8 cellular contexts compared by ENCODE assay signal in the genomic region with DNA sequence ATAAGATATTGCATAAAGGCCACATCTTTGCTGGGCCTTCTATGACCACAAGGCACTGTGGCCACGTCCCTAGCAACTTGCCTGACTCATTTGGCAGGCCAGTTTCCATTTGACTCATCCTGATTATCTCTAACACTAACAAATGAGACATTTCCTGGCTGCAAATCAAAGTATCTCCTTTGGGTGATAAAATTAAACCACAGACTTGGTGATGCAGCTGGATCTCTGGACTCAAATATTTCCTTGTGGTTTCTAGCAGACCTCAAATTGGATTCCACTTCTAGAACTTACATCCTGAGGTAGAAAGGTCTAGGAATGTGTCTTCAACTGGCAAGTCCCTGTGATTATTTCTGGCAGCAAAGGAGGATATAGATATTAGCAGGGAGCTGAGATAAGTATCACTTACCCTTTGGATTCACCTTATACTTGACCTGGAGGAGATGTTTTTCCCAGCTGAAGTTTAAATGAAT.
DNase-seq lines count a peak whose midpoint lies in the region; ATAC-seq and TF ChIP-seq lines count a peak whose summit lies in the region.
"Had no signal": no experiment of that assay in that cellular context is flagged by ENCODE, and none has a peak within 500 bp of the region (broad histone marks: within the 10 kb centered on the region; RNA-seq: fewer than 3 reads in every experiment).

No MANE protein-coding gene starts in this region.

- H3K4me1 ChIP-seq in neuronal stem cell (ENCODE audit: control insufficient read depth in 2 of 2, insufficient read depth in 1 of 2, low read depth in 1 of 2, low read length in 2 of 2), result no peaks in the 10 kb centered on the region

- TF ChIP-seq CTCF in brain microvascular endothelial cell (IDR thresholded peaks at IDR 0.05; ENCODE audit: low read depth, low read length, missing control alignments), result no peak

- ATAC-seq in GM21381 (IDR thresholded peaks at IDR 0.05; ENCODE audit: unreplicated experiment), result peak; percentile 77
- peak; percentile 94 for ATAC-seq in HG03565 (IDR thresholded peaks at IDR 0.05; ENCODE audit: unreplicated experiment)
- ATAC-seq in left colon, result no peak

- no peak overlapping the region for H3K18ac ChIP-seq in neuronal stem cell (ENCODE audit: low read length)

- H3K23ac ChIP-seq in neuronal stem cell (ENCODE audit: low read depth, low read length, poor library complexity), result no peak overlapping the region

- H3K9ac ChIP-seq in neuronal stem cell (ENCODE audit: low read depth, low read length, poor library complexity), result no peak overlapping the region

- H2BK120ac ChIP-seq in neuronal stem cell (ENCODE audit: low read depth, low read length), result no peak overlapping the region

- H2AK5ac ChIP-seq in neuronal stem cell (ENCODE audit: low read depth, low read length), result no peak overlapping the region

- H4K91ac ChIP-seq in neuronal stem cell (ENCODE audit: low read depth, low read length, poor library complexity), result no peak overlapping the region

- in situ Hi-C loops in brain microvascular endothelial cell (cut with HindIII; ENCODE audit: low pct_ligation_motif_present, low sequenced_read_pairs), result no loop called here

- DNase-seq in brain microvascular endothelial cell, result peak; percentile 97
- DNase-seq in smooth muscle cell of the brain vasculature (ENCODE audit: low read depth, low spot score), result peak; percentile 83
- no peak for DNase-seq in activated effector memory CD4-positive, alpha-beta T cell treated with anti-CD3 and anti-CD28 coated beads, Interleukin-2, amount 50 U/mL, for 16 hours
- DNase-seq in left colon, result no peak
- DNase-seq in neuronal stem cell (ENCODE audit: low spot score), result no peak
- DNase-seq: NCI-H748 treated with DMSO at 0.1 percent for 48 hours had no signal

- intact Hi-C loops in left colon (cut with DNase I, micrococcal nuclease), result no loop called here

- H2BK15ac ChIP-seq in neuronal stem cell (ENCODE audit: low read length), result no peak overlapping the region

- H3K4me2 ChIP-seq in neuronal stem cell (ENCODE audit: insufficient read depth, low read length, poor library complexity, severe bottlenecking), result no peak overlapping the region

- no peaks in the 10 kb centered on the region for H3K9me3 ChIP-seq in neuronal stem cell (replicated peaks in 1 of 2; ENCODE audit: control insufficient read depth in 2 of 2, insufficient read depth in 1 of 2, low read depth in 1 of 2, low read length in 2 of 2)

- no peaks in the 10 kb centered on the region for H3K79me1 ChIP-seq in neuronal stem cell (ENCODE audit: low read depth, low read length)

- no peak overlapping the region for H2AFZ ChIP-seq in neuronal stem cell (ENCODE audit: low read length)

- no CpG with 5 or more reads among the region's 1 CpG for WGBS in neuronal stem cell (ENCODE audit: extremely low coverage in 2 of 2, insufficient read length in 2 of 2, insufficient replicate concordance in 1 of 2), 2 donors

- no peak overlapping the region for H4K8ac ChIP-seq in neuronal stem cell (ENCODE audit: low read depth, low read length)

- H3K4ac ChIP-seq in neuronal stem cell (ENCODE audit: low read length), result no peak overlapping the region

- H3K36me3 ChIP-seq in brain microvascular endothelial cell (replicated peaks), result no peaks in the 10 kb centered on the region
- no peaks in the 10 kb centered on the region for H3K36me3 ChIP-seq in neuronal stem cell (replicated peaks in 1 of 2; ENCODE audit: control insufficient read depth in 2 of 2, insufficient read depth in 2 of 2, low read length in 2 of 2)

- H3K27ac ChIP-seq in brain microvascular endothelial cell, result peak overlapping the region; percentile 45
- H3K27ac ChIP-seq in neuronal stem cell (replicated peaks; ENCODE audit: low read length), result no peak overlapping the region

- no peak overlapping the region for H2BK5ac ChIP-seq in neuronal stem cell (ENCODE audit: low read length)

- no peaks in the 10 kb centered on the region for H3K27me3 ChIP-seq in brain microvascular endothelial cell (replicated peaks)
- no peaks in the 10 kb centered on the region for H3K27me3 ChIP-seq in neuronal stem cell (ENCODE audit: control insufficient read depth in 3 of 3, insufficient read depth in 3 of 3, low read depth in 1 of 3, low read length in 3 of 3)

- no peak overlapping the region for H3K14ac ChIP-seq in neuronal stem cell (ENCODE audit: low read length)

- no peak overlapping the region for H2BK12ac ChIP-seq in neuronal stem cell (ENCODE audit: low read length)

- H3K4me3 ChIP-seq in brain microvascular endothelial cell (ENCODE audit: low read depth, low read length), result no peak overlapping the region
- no peak overlapping the region for H3K4me3 ChIP-seq in neuronal stem cell (ENCODE audit: low read length in 2 of 2)

Comparison
In these comparisons a context has a peak if more than half of its experiments do, and no peak if none do; other contexts are left out.
1. DNase-seq: peak in brain microvascular endothelial cell (single experiment) and smooth muscle cell of the brain vasculature (single experiment); none in activated effector memory CD4-positive, alpha-beta T cell treated with anti-CD3 and anti-CD28 coated beads, Interleukin-2, amount 50 U/mL, for 16 hours (single experiment), left colon (0 of 2) and neuronal stem cell (single experiment).